In genomic region chr4:185341841-185342240, GRCh38 we compare ENCODE assay signal across 12 cellular contexts. TPM values are rescaled to one million over a fixed set of nuclear protein-coding genes. Genes with fewer than 3 reads are reported as not detected.
DNase-seq lines count a peak whose midpoint lies in the region; ATAC-seq lines count a peak whose summit lies in the region.
"Had no signal": no experiment of that assay in that cellular context is flagged by ENCODE, and none has a peak within 500 bp of the region (broad histone marks: within the 10 kb centered on the region; RNA-seq: fewer than 3 reads in every experiment).

No MANE protein-coding gene starts in this region.

- H3K36me3 Mint-ChIP-seq in activated CD8-positive, alpha-beta T cell treated with anti-CD3 and anti-CD28 coated beads, Interleukin-2, amount 10 ng/mL, durations not matched to agents 7 days and 5 days (ENCODE audit: low read depth) = peaks cover 23% of the 10 kb centered on the region

- H3K4me3 Mint-ChIP-seq in activated CD8-positive, alpha-beta T cell treated with anti-CD3 and anti-CD28 coated beads, Interleukin-2, amount 10 ng/mL, durations not matched to agents 7 days and 5 days = no peak overlapping the region

- no peaks in the 10 kb centered on the region; the same call in 1 of the 2 replicates for H3K36me3 ChIP-seq in H7 (replicated peaks; ENCODE audit: control insufficient read depth, insufficient read depth, low read length)
- H3K36me3 ChIP-seq: breast epithelium had no signal

- H3K4me3 ChIP-seq in H7 (ENCODE audit: insufficient read depth, low read depth, low read length) = no peak overlapping the region
- H3K4me3 ChIP-seq: breast epithelium, esophagus squamous epithelium had no signal

- no peaks in the 10 kb centered on the region for H3K27me3 ChIP-seq in H7 (ENCODE audit: control insufficient read depth, insufficient read depth, low read length)
- H3K27me3 ChIP-seq: breast epithelium, esophagus squamous epithelium had no signal

- peaks cover 27% of the 10 kb centered on the region for H3K4me1 Mint-ChIP-seq in activated CD8-positive, alpha-beta T cell treated with anti-CD3 and anti-CD28 coated beads, Interleukin-2, amount 10 ng/mL, durations not matched to agents 7 days and 5 days (ENCODE audit: low read depth)

- DNase-seq in activated CD8-positive, alpha-beta T cell treated with anti-CD3 and anti-CD28 coated beads, Interleukin-2, amount 10 ng/mL, durations not matched to agents 7 days and 5 days = no peak
- DNase-seq in putamen (ENCODE audit: low spot score) (no peak), H7 (no peak), GOT3 (lab: John Stamatoyannopoulos, UW) (no peak), NCI-H1417 (lab: John Stamatoyannopoulos, UW) (no peak)
- DNase-seq: activated CD8-positive, alpha-beta memory T cell treated with anti-CD3 and anti-CD28 coated beads, Interleukin-2, amount 50 U/mL, for 48 hours; esophagus squamous epithelium; immature natural killer cell had no signal

- CTCF ChIA-PET in activated CD8-positive, alpha-beta T cell treated with anti-CD3 and anti-CD28 coated beads, Interleukin-2, amount 10 ng/mL, durations not matched to agents 7 days and 5 days (lab: Charles Lee) = no interaction called here

- H3K27me3 Mint-ChIP-seq in activated CD8-positive, alpha-beta T cell treated with anti-CD3 and anti-CD28 coated beads, Interleukin-2, amount 10 ng/mL, durations not matched to agents 7 days and 5 days (ENCODE audit: low read depth) = no peaks in the 10 kb centered on the region

- ATAC-seq in GM18511 (IDR thresholded peaks at IDR 0.05; ENCODE audit: unreplicated experiment) (peak; percentile 45), GM19467 (IDR thresholded peaks at IDR 0.05; ENCODE audit: unreplicated experiment) (peak; percentile 46), HG03060 (IDR thresholded peaks at IDR 0.05; ENCODE audit: low read depth, unreplicated experiment) (peak; percentile 37)
- no peak for ATAC-seq in activated CD8-positive, alpha-beta T cell treated with anti-CD3 and anti-CD28 coated beads, Interleukin-2, amount 10 ng/mL, durations not matched to agents 7 days and 5 days

- peak overlapping the region; percentile 27 for H3K27ac Mint-ChIP-seq in activated CD8-positive, alpha-beta T cell treated with anti-CD3 and anti-CD28 coated beads, Interleukin-2, amount 10 ng/mL, durations not matched to agents 7 days and 5 days

- H3K9me3 Mint-ChIP-seq in activated CD8-positive, alpha-beta T cell treated with anti-CD3 and anti-CD28 coated beads, Interleukin-2, amount 10 ng/mL, durations not matched to agents 7 days and 5 days (ENCODE audit: insufficient read depth) = no peaks in the 10 kb centered on the region
- H3K9me3 Mint-ChIP-seq: immature natural killer cell had no signal

- POLR2A ChIA-PET in activated CD8-positive, alpha-beta T cell treated with anti-CD3 and anti-CD28 coated beads, Interleukin-2, amount 10 ng/mL, durations not matched to agents 7 days and 5 days (lab: Charles Lee) = no interaction called here

RNA-seq across cellular contexts. Expression of gene LRP2BP, which starts 53.9 kb away (rescaled TPM):
- 1 to 10 TPM in 1 of 2 experiments, under 1 TPM in 1; 0.97 to 1.3 TPM for total RNA-seq in activated CD8-positive, alpha-beta T cell treated with anti-CD3 and anti-CD28 coated beads, Interleukin-2, amount 10 ng/mL, durations not matched to agents 7 days and 5 days
- total RNA-seq in H7 (2014; rRNA removed; shearing (Covaris generic)) = 0.21 and 0.26 TPM in 2 replicates

RNA-seq across cellular contexts. Expression of gene ANKRD37, which starts 54.8 kb away (rescaled TPM):
- total RNA-seq in activated CD8-positive, alpha-beta T cell treated with anti-CD3 and anti-CD28 coated beads, Interleukin-2, amount 10 ng/mL, durations not matched to agents 7 days and 5 days = 10 to 100 TPM; 15.6 to 18.3 TPM
- total RNA-seq in H7 (2014; rRNA removed; shearing (Covaris generic)) = 0.24 and 2.5 TPM in 2 replicates
